In the genomic region with DNA sequence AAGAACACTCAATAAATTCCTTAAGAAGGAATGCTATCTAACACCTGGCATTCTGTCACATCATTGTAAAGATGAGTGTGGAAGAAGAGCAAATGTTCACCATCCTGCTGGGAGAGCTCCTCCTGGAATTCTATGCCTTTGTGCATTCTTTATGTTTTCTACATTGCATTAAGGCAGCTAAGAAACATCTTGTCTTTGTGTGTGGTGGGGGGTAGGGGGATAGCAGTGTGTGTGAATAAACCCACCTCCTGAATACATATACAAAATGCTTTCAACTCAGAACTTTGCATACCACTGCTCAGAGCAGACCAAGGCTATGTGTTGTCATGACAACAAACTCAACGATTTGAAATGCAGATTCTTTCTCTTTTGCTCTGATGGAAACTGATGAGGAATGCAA, we compare ENCODE assay signal across 20 cellular contexts.
A peak's percentile ranks its signal among the peaks of the same experiment; 100 is the strongest.
DNase-seq lines count a peak whose midpoint lies in the region; ATAC-seq, FAIRE-seq and TF ChIP-seq lines count a peak whose summit lies in the region.
"Had no signal": no experiment of that assay in that cellular context is flagged by ENCODE, and none has a peak within 500 bp of the region (broad histone marks: within the 10 kb centered on the region; RNA-seq: fewer than 3 reads in every experiment).

No MANE protein-coding gene starts in this region.

- H2AFZ ChIP-seq in H1 (ENCODE audit: low read length) (no peak overlapping the region), neural cell (ENCODE audit: low read depth, low read length) (no peak overlapping the region)

- no peaks in the 10 kb centered on the region for H3K79me2 ChIP-seq in H1 (ENCODE audit: control insufficient read depth in 1 of 2, insufficient read depth in 2 of 2, low read length in 2 of 2)
- H3K79me2 ChIP-seq in neural cell (replicated peaks; ENCODE audit: insufficient read depth, low read length), result no peaks in the 10 kb centered on the region

- H3K9ac ChIP-seq in H1 (replicated peaks in 1 of 4; ENCODE audit: extremely low read depth in 1 of 4, low read depth in 3 of 4, low read length in 3 of 4) (no peak overlapping the region), neural cell (ENCODE audit: low read length) (no peak overlapping the region)

- H3K4me2 ChIP-seq in H1 (ENCODE audit: insufficient read depth in 1 of 2, low read depth in 2 of 2, low read length in 2 of 2) (peak overlapping the region; percentile 37 to 43; a peak in 3 of 4 replicates), neural cell (ENCODE audit: low read length) (peak overlapping the region; percentile 0)

- ATAC-seq in GM18858 (IDR thresholded peaks at IDR 0.05; ENCODE audit: unreplicated experiment), result no peak

- no peaks in the 10 kb centered on the region for H3K9me2 ChIP-seq in neural cell (ENCODE audit: insufficient read depth, low read length)

- H3K56ac ChIP-seq in H1 (replicated peaks; ENCODE audit: insufficient read length, low read depth, low read length), result no peak overlapping the region

- no peaks in the 10 kb centered on the region for H3K36me3 ChIP-seq in H7 (replicated peaks; ENCODE audit: control insufficient read depth, insufficient read depth, low read length)
- H3K36me3 ChIP-seq in H1 (ENCODE audit: control insufficient read depth in 2 of 4, insufficient read depth in 4 of 4, low read length in 3 of 4), result no peaks in the 10 kb centered on the region; a peak in 1 of 8 replicates
- no peaks in the 10 kb centered on the region for H3K36me3 ChIP-seq in neural cell (ENCODE audit: insufficient read depth, low read length)
- H3K36me3 ChIP-seq: BE2C, SJSA1 had no signal

- H4K8ac ChIP-seq in H1 (ENCODE audit: extremely low read depth, insufficient read depth, low read length), result no peak overlapping the region

- TF ChIP-seq RAD21 in H1 (IDR thresholded peaks at IDR 0.05 in 1 of 2, conservative IDR thresholded peaks at IDR 0.05 in 1 of 2; ENCODE audit: low read depth in 2 of 2, low read length in 2 of 2) (no peak), neural cell (conservative IDR thresholded peaks at IDR 0.05) (peak; percentile 54)

- POLR2A ChIA-PET in H1 (lab: Charles Lee; ENCODE audit: partially characterized antibody), result no interaction called here

- H3K27ac ChIP-seq in H1 (ENCODE audit: low read depth, low read length), result no peak overlapping the region
- peak overlapping the region; percentile 62 for H3K27ac ChIP-seq in neural cell (ENCODE audit: low read length)
- H3K27ac ChIP-seq: SJSA1 had no signal

- TF ChIP-seq EP300 in H1 (IDR thresholded peaks at IDR 0.05; ENCODE audit: borderline replicate concordance in 1 of 2, low read depth in 2 of 2, low read length in 2 of 2) (0 out of 3 replicates have a peak, but pooled peaks of 1 of the 2 experiments have one; percentile 3), neural cell (conservative IDR thresholded peaks at IDR 0.05; ENCODE audit: poor library complexity, severe bottlenecking) (peak; percentile 69)

- H2AK5ac ChIP-seq in H1 (ENCODE audit: low read depth, low read length), result no peak overlapping the region

- H2BK5ac ChIP-seq in H1 (ENCODE audit: low read depth, low read length), result no peak overlapping the region

- DNase-seq in H7 (peak; percentile 43), H1 (ENCODE audit: low read depth in 1 of 2, low spot score in 2 of 2) (no peak), OCI-M1 (lab: John Stamatoyannopoulos, UW) (no peak), inferior parietal cortex (ENCODE audit: extremely low spot score) (no peak), NCI-H1417 (lab: John Stamatoyannopoulos, UW) (no peak)
- DNase-seq in Jurkat, Clone E6-1 (ENCODE audit: low read depth, low spot score), result peak; percentile 28
- DNase-seq: BE2C; CD4-positive, alpha-beta T cell; DMS53; KG1; NCI-H1048; NCI-H146; NCI-H2081; NCI-H345; NCI-H774; SW 1271 had no signal

- H3K4me3 ChIP-seq in H7 (ENCODE audit: insufficient read depth, low read depth, low read length), result no peak overlapping the region
- no peak overlapping the region for H3K4me3 ChIP-seq in Jurkat, Clone E6-1 (ENCODE audit: low read length)
- 0 out of 8 replicates have a peak overlapping the region, but pooled peaks of 1 of the 4 experiments have one; percentile 4 for H3K4me3 ChIP-seq in H1 (ENCODE audit: extremely low read depth in 1 of 4, insufficient read depth in 2 of 4, low read depth in 3 of 4, low read length in 4 of 4)
- peak overlapping the region; percentile 12 for H3K4me3 ChIP-seq in neural cell (ENCODE audit: low read length)
- H3K4me3 ChIP-seq: SJSA1 had no signal

- H3K4ac ChIP-seq in H1 (replicated peaks; ENCODE audit: insufficient read length, low read depth, low read length), result no peak overlapping the region

- no peak overlapping the region for H4K91ac ChIP-seq in H1 (replicated peaks; ENCODE audit: insufficient read length, low read length)

- CTCF ChIA-PET in H1 (lab: Charles Lee; ENCODE audit: partially characterized antibody), result interaction anchor here (0.6 to 1.3 kb wide), 2 partner anchors 11 to 444 kb away, joined by 3 to 4 read pairs; no protein-coding TSS in a partner anchor

- H2BK20ac ChIP-seq in H1 (ENCODE audit: low read length), result no peak overlapping the region

- no peak overlapping the region for H2BK120ac ChIP-seq in H1 (replicated peaks; ENCODE audit: low read depth, low read length)

- peaks cover 3 to 16% (median 14%) of the 10 kb centered on the region in 4 experiments; a peak in 6 of 7 replicates for H3K4me1 ChIP-seq in H1 (replicated peaks in 1 of 4; ENCODE audit: control insufficient read depth in 3 of 4, insufficient read depth in 4 of 4, low read length in 3 of 4)
- H3K4me1 ChIP-seq: BE2C, SJSA1 had no signal

- H2BK15ac ChIP-seq in H1 (ENCODE audit: low read length), result no peak overlapping the region

- 0% methylated on average over 1 of the region's 1 CpG; no CpG with 5 or more reads in 1 of the 2 experiments for WGBS in H1 (ENCODE audit: extremely low coverage in 1 of 2, insufficient coverage in 1 of 2, insufficient read length in 1 of 2, insufficient replicate concordance in 2 of 2, low coverage in 1 of 2, low lambda C conversion rate in 2 of 2, missing lambda C conversion rate in 1 of 2), 2 experiments

- no peak overlapping the region for H3K23ac ChIP-seq in H1 (ENCODE audit: insufficient read length)

- TF ChIP-seq CTCF in H1 (IDR thresholded peaks at IDR 0.05; ENCODE audit: control extremely low read depth in 1 of 3, insufficient read depth in 1 of 3, low read depth in 1 of 3, low read length in 3 of 3), result no peak
- peak; percentile 8 for TF ChIP-seq CTCF in neural cell (IDR thresholded peaks at IDR 0.05; ENCODE audit: poor library complexity, severe bottlenecking)

- H4K5ac ChIP-seq in H1 (ENCODE audit: insufficient read length, low read depth, low read length), result no peak overlapping the region

- no peak overlapping the region for H3K18ac ChIP-seq in H1 (ENCODE audit: extremely low read depth, low read length)

- no peaks in the 10 kb centered on the region; the same call in 1 of the 2 replicates for H3K27me3 ChIP-seq in H7 (ENCODE audit: control insufficient read depth, insufficient read depth, low read length)
- H3K27me3 ChIP-seq in H1 (replicated peaks in 1 of 4; ENCODE audit: control insufficient read depth in 3 of 4, extremely low read depth in 1 of 4, insufficient read depth in 3 of 4, low read length in 3 of 4), result no peaks in the 10 kb centered on the region
- H3K27me3 ChIP-seq in neural cell (ENCODE audit: insufficient read depth, low read depth, low read length), result no peaks in the 10 kb centered on the region
- H3K27me3 ChIP-seq: BE2C, SJSA1 had no signal

- no peaks in the 10 kb centered on the region for H3F3A ChIP-seq in neural cell (ENCODE audit: insufficient read depth, low read length, poor library complexity, severe bottlenecking)

- peak; percentile 39 for FAIRE-seq in H1 (lab: Jason Lieb, UNC)
- FAIRE-seq: GM12892 had no signal

- no peak for TF ChIP-seq POLR2A in H1 (IDR thresholded peaks at IDR 0.05; ENCODE audit: control extremely low read depth in 1 of 2, low read depth in 2 of 2, low read length in 2 of 2)

- H3K14ac ChIP-seq in H1 (ENCODE audit: insufficient read length), result no peak overlapping the region

- no peaks in the 10 kb centered on the region for H3K79me1 ChIP-seq in H1 (ENCODE audit: low read depth, low read length)

- no peaks in the 10 kb centered on the region for H3K9me3 ChIP-seq in H1 (ENCODE audit: insufficient read depth in 2 of 2, low read depth in 1 of 2, low read length in 1 of 2)
- no peaks in the 10 kb centered on the region for H3K9me3 ChIP-seq in neural cell (ENCODE audit: low read length)
- H3K9me3 ChIP-seq: BE2C, SJSA1 had no signal

- H4K20me1 ChIP-seq in H1 (replicated peaks in 1 of 2; ENCODE audit: control insufficient read depth in 1 of 2, insufficient read depth in 2 of 2, low read length in 2 of 2) (no peaks in the 10 kb centered on the region), neural cell (ENCODE audit: insufficient read depth) (no peaks in the 10 kb centered on the region)

- H2BK12ac ChIP-seq in H1 (ENCODE audit: low read depth, low read length), result no peak overlapping the region

- no peaks in the 10 kb centered on the region for H3K23me2 ChIP-seq in H1 (ENCODE audit: low read depth, low read length)

TF ChIP-seq in H1, 55 proteins besides CTCF, POLR2A, EP300 and RAD21 (continues in another document):
- no peak for TF ChIP-seq TAF1 (IDR thresholded peaks at IDR 0.05; ENCODE audit: low read depth, low read length)
- no peak for TF ChIP-seq NRF1 (IDR thresholded peaks at IDR 0.05; ENCODE audit: low read depth, low read length)
- TF ChIP-seq, protein P1, sequence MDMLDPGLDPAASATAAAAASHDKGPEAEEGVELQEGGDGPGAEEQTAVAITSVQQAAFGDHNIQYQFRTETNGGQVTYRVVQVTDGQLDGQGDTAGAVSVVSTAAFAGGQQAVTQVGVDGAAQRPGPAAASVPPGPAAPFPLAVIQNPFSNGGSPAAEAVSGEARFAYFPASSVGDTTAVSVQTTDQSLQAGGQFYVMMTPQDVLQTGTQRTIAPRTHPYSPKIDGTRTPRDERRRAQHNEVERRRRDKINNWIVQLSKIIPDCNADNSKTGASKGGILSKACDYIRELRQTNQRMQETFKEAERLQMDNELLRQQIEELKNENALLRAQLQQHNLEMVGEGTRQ (IDR thresholded peaks at IDR 0.05; ENCODE audit: low read length), result no peak
- no peak for TF ChIP-seq YY1 (IDR thresholded peaks at IDR 0.05; ENCODE audit: low read depth, low read length)

TF ChIP-seq in neural cell, 6 proteins besides CTCF, POLR2A, EP300 and RAD21 (continues in another document):
- TF ChIP-seq SMC3 (conservative IDR thresholded peaks at IDR 0.05; ENCODE audit: poor library complexity), result peak; percentile 41
- no peak for TF ChIP-seq TAF1 (IDR thresholded peaks at IDR 0.05; ENCODE audit: low read depth)
- peak; percentile 36 for TF ChIP-seq MXI1 (conservative IDR thresholded peaks at IDR 0.05; ENCODE audit: poor library complexity, severe bottlenecking)

Comparison
In these comparisons a context has a peak if more than half of its experiments do, and no peak if none do; other contexts are left out.
1. DNase-seq: peak in H7 (single experiment) and Jurkat, Clone E6-1 (single experiment); none in H1 (0 of 2), OCI-M1 (single experiment), inferior parietal cortex (single experiment) and NCI-H1417 (0 of 3).